ENCODE assay signal across 20 cellular contexts in the genomic region with DNA sequence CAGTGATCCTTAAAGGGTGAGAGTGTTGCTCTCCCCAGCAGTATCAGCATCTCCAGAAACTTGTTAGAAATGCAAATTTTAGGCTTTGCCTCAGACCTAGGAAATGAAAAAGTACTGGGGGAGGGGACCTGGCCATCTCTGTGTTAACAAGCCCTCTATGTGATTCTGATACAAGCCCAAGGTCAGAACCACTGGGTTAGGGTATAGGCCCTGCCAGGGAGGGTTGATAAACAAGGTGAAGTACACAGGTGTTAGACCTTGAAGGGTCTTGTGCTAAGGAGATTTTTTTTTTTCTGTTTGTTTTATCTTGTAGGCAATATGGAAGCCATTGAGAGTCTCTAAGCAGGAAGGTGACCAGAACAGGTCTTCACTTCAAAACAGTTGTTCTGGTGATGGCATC.
"Had no signal": no experiment of that assay in that cellular context is flagged by ENCODE, and none has a peak within 500 bp of the region (broad histone marks: within the 10 kb centered on the region; RNA-seq: fewer than 3 reads in every experiment).

No MANE protein-coding gene starts in this region.

- H3K9me3 ChIP-seq: left lung, ovary, right lobe of liver, transverse colon, upper lobe of right lung, uterus had no signal

- H3K27ac Mint-ChIP-seq: effector memory CD8-positive, alpha-beta T cell; naive thymus-derived CD8-positive, alpha-beta T cell; stimulated activated naive B cell treated with anti-CD40 and anti-IgM and Interleukin-4, amounts not matched to agents 10 μg/mL and 1 μg/mL and 100 μg/mL, for 72 hours; stimulated activated naive CD8-positive, alpha-beta T cell treated with anti-CD3 and anti-CD28 coated beads, Interleukin-15, Interleukin-2, amounts not matched to agents 100 ng/mL and 50 ng/mL, for 24 hours had no signal

- H3K27ac ChIP-seq: left lung, ovary, right lobe of liver, transverse colon, upper lobe of right lung, uterus had no signal

- H3K4me3 ChIP-seq: left lung, ovary, right lobe of liver, transverse colon, upper lobe of right lung, uterus had no signal

- DNase-seq: cortex of kidney; effector memory CD8-positive, alpha-beta T cell; head of caudate nucleus; left cardiac atrium; left lung; mammary epithelial cell; naive thymus-derived CD8-positive, alpha-beta T cell; occipital lobe; ovary; right lobe of liver; small intestine; stimulated activated CD4-positive, alpha-beta T cell treated with anti-CD3 and anti-CD28 coated beads, Interleukin-15, amount 100 ng/mL, for 24 hours; stimulated activated CD4-positive, alpha-beta T cell treated with anti-CD3 and anti-CD28 coated beads, Interleukin-2, amount 100 ng/mL, for 48 hours; stimulated activated naive B cell treated with anti-CD40 and anti-IgM and Interleukin-4, amounts not matched to agents 10 μg/mL and 1 μg/mL and 100 μg/mL, for 72 hours; transverse colon; upper lobe of right lung; uterus had no signal

- H3K9me3 Mint-ChIP-seq: effector memory CD8-positive, alpha-beta T cell; naive thymus-derived CD8-positive, alpha-beta T cell had no signal

- H3K36me3 ChIP-seq: left lung, ovary, right lobe of liver, transverse colon, upper lobe of right lung, uterus had no signal

- H3K4me3 Mint-ChIP-seq: effector memory CD8-positive, alpha-beta T cell; naive thymus-derived CD8-positive, alpha-beta T cell; stimulated activated naive B cell treated with anti-CD40 and anti-IgM and Interleukin-4, amounts not matched to agents 10 μg/mL and 1 μg/mL and 100 μg/mL, for 72 hours; stimulated activated naive CD8-positive, alpha-beta T cell treated with anti-CD3 and anti-CD28 coated beads, Interleukin-15, Interleukin-2, amounts not matched to agents 100 ng/mL and 50 ng/mL, for 24 hours had no signal

- FAIRE-seq: frontal cortex, islet of Langerhans, small intestine had no signal

- H3K4me1 Mint-ChIP-seq: naive thymus-derived CD8-positive, alpha-beta T cell had no signal

- H3K4me1 ChIP-seq: left lung, right lobe of liver, transverse colon, upper lobe of right lung, uterus had no signal

- H3K27me3 Mint-ChIP-seq: stimulated activated naive CD8-positive, alpha-beta T cell treated with anti-CD3 and anti-CD28 coated beads, Interleukin-15, Interleukin-2, amounts not matched to agents 100 ng/mL and 50 ng/mL, for 24 hours had no signal

- H3K36me3 Mint-ChIP-seq: naive thymus-derived CD8-positive, alpha-beta T cell; stimulated activated naive B cell treated with anti-CD40 and anti-IgM and Interleukin-4, amounts not matched to agents 10 μg/mL and 1 μg/mL and 100 μg/mL, for 72 hours had no signal

- ATAC-seq: effector memory CD8-positive, alpha-beta T cell; left cardiac atrium; left lung; naive thymus-derived CD8-positive, alpha-beta T cell; right lobe of liver; stimulated activated naive B cell treated with anti-CD40 and anti-IgM and Interleukin-4, amounts not matched to agents 10 μg/mL and 1 μg/mL and 100 μg/mL, for 72 hours; upper lobe of right lung had no signal

- H3K27me3 ChIP-seq: ovary, right lobe of liver, transverse colon, upper lobe of right lung, uterus had no signal
